8 cellular contexts compared by ENCODE assay signal in the genomic region with DNA sequence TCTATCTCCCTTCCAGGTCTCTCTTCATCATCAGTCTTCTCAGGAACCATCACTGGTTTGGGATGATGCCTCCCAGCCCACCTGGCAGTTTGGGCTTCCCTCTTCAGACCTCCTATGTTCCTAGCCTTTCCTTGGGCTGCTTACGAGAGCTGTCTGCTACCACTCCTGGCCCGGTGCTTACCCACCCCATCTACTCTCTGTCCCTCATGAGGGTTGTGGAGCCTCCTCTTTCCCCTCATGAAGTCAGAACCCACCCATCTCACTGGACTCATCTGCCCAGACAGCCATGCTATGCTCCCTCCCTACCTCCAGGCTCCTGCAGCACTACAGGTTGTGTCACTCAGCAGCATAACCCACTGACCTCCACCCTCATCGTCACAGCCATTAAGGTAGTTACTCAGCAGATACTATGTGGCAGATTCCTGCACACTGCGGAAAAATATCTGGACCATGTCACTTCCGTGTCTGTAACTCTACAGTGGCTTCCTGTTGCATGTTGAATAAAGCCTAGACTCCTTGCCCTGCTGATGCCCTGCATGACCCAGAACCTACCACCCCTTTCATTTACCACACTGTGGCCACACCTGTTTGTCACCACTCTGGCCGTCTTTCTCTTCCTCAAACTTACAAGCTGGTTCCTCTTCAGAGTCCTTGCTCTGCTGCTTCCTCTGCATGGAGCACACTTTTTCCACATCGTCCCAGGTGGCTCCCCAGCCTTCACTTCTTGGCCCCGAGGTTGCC. TPM values are rescaled to one million over a fixed set of nuclear protein-coding genes. Genes with fewer than 3 reads are reported as not detected.
DNase-seq lines count a peak whose midpoint lies in the region; ATAC-seq lines count a peak whose summit lies in the region.

No MANE protein-coding gene starts in this region.

- H3K9me3 Mint-ChIP-seq in T-helper 1 cell treated with Interleukin-12 subunit alpha and Interleukin-12 subunit beta and Interleukin-4 antibody, amounts not matched to agents 30 μg/mL and 1 μg/mL, for 36 hours: no peaks in the 10 kb centered on the region

- H3K4me1 Mint-ChIP-seq in T-helper 1 cell treated with Interleukin-12 subunit alpha and Interleukin-12 subunit beta and Interleukin-4 antibody, amounts not matched to agents 30 μg/mL and 1 μg/mL, for 36 hours (ENCODE audit: low read depth): peaks cover 60% of the 10 kb centered on the region

- peak overlapping the region; percentile 90 for H3K4me3 Mint-ChIP-seq in T-helper 1 cell treated with Interleukin-12 subunit alpha and Interleukin-12 subunit beta and Interleukin-4 antibody, amounts not matched to agents 30 μg/mL and 1 μg/mL, for 36 hours

- peak overlapping the region; percentile 92 for H3K27ac Mint-ChIP-seq in T-helper 1 cell treated with Interleukin-12 subunit alpha and Interleukin-12 subunit beta and Interleukin-4 antibody, amounts not matched to agents 30 μg/mL and 1 μg/mL, for 36 hours

- no peak for DNase-seq in activated CD4-positive, CD25-positive, alpha-beta regulatory T cell (lab: John Stamatoyannopoulos, UW)
- peak; percentile 24 to 63 for DNase-seq in lung microvascular endothelial cell (ENCODE audit: low read depth in 2 of 2)
- DNase-seq in stimulated activated naive CD4-positive, alpha-beta T cell (lab: John Stamatoyannopoulos, UW): no peak
- no peak for DNase-seq in foreskin melanocyte
- no peak for DNase-seq in occipital lobe (lab: John Stamatoyannopoulos, UW)

- H3K36me3 Mint-ChIP-seq in T-helper 1 cell treated with Interleukin-12 subunit alpha and Interleukin-12 subunit beta and Interleukin-4 antibody, amounts not matched to agents 30 μg/mL and 1 μg/mL, for 36 hours (ENCODE audit: low read depth): peaks cover 25% of the 10 kb centered on the region

- ATAC-seq in activated CD4-positive, CD25-positive, alpha-beta regulatory T cell treated with anti-CD3 and anti-CD28 coated beads, Interleukin-2, amount 50 U/mL, for 24 hours: peak; percentile 67
- peak; percentile 47 for ATAC-seq in HG03039 (IDR thresholded peaks at IDR 0.05; ENCODE audit: unreplicated experiment)

- H3K27me3 Mint-ChIP-seq in T-helper 1 cell treated with Interleukin-12 subunit alpha and Interleukin-12 subunit beta and Interleukin-4 antibody, amounts not matched to agents 30 μg/mL and 1 μg/mL, for 36 hours (ENCODE audit: low read depth): no peaks in the 10 kb centered on the region

RNA-seq across cellular contexts. Expression of gene DBNL, which starts 2.0 kb away (rescaled TPM):
- total RNA-seq in lung microvascular endothelial cell (85.9 and 97.8 TPM in 2 replicates), occipital lobe (52.3 TPM)

RNA-seq across cellular contexts. Expression of gene PGAM2, which starts 18.9 kb away (rescaled TPM):
- total RNA-seq in lung microvascular endothelial cell (under 0.01 TPM in 1 of 2 replicates, not detected in the other), occipital lobe (5.9 TPM)

RNA-seq across cellular contexts. Expression of gene POLM, which starts 35.8 kb away (rescaled TPM):
- total RNA-seq in lung microvascular endothelial cell (4.1 and 7.1 TPM in 2 replicates), occipital lobe (6.7 TPM)

RNA-seq across cellular contexts. Expression of gene SPDYE1, which starts 48.8 kb away (rescaled TPM):
- total RNA-seq in lung microvascular endothelial cell: not detected in 2 replicates
- total RNA-seq in occipital lobe: not detected

RNA-seq across cellular contexts. Expression of gene AEBP1, which starts 57.7 kb away (rescaled TPM):
- 9.2 and 19.8 TPM in 2 replicates for total RNA-seq in lung microvascular endothelial cell
- total RNA-seq in occipital lobe: 3.4 TPM

Comparison
In these comparisons a context has a peak if more than half of its experiments do, and no peak if none do; other contexts are left out.
1. DNase-seq: peak in lung microvascular endothelial cell (2 of 2); none in activated CD4-positive, CD25-positive, alpha-beta regulatory T cell (0 of 4), stimulated activated naive CD4-positive, alpha-beta T cell (0 of 6), foreskin melanocyte (single experiment) and occipital lobe (single experiment).